In the genomic region with DNA sequence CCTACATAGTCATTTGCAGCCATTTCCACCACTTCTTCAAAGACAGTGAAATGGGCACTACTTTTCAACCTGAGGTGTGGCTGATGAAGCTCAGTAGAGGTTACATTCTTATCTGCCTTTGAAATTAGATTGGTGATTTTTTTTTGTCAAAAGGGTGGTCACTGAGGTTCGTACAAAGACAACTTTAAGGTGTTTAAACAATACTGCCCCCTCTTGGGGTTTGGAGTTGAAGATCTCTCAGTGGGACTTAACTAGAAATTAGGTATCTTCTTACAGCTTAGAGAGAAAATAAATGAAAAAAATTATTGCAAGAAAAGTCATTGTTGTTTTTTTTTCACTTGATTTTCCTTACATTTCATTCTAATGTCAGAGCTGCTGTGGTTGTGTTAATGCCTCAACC, we compare ENCODE assay signal across 23 cellular contexts.
DNase-seq lines count a peak whose midpoint lies in the region; FAIRE-seq and TF ChIP-seq lines count a peak whose summit lies in the region.
"Had no signal": no experiment of that assay in that cellular context is flagged by ENCODE, and none has a peak within 500 bp of the region (broad histone marks: within the 10 kb centered on the region; RNA-seq: fewer than 3 reads in every experiment).

No MANE protein-coding gene starts in this region.

- H2AK5ac ChIP-seq in mesendoderm (ENCODE audit: low read length): no peak overlapping the region

- H3K4me3 ChIP-seq in BE2C (ENCODE audit: low read depth, low read length): no peak overlapping the region
- H3K4me3 ChIP-seq in OCI-LY7 (ENCODE audit: low read depth, low read length, poor library complexity, severe bottlenecking): no peak overlapping the region
- H3K4me3 ChIP-seq in endodermal cell (ENCODE audit: low read length): no peak overlapping the region
- no peak overlapping the region for H3K4me3 ChIP-seq in mesendoderm (ENCODE audit: low read length)
- H3K4me3 ChIP-seq in uterus: no peak overlapping the region

- FAIRE-seq in GM19239 (lab: Jason Lieb, UNC): no peak
- FAIRE-seq: D721Med, H54 had no signal

- H3K27ac Mint-ChIP-seq in endodermal cell: no peak overlapping the region
- H3K27ac Mint-ChIP-seq: CD14-positive monocyte had no signal

- no peak overlapping the region for H4K5ac ChIP-seq in mesendoderm (ENCODE audit: low read length)

- no peak overlapping the region for H2BK5ac ChIP-seq in mesendoderm (ENCODE audit: low read length)

- H3K4me2 ChIP-seq in OCI-LY7 (ENCODE audit: low read length) (no peak overlapping the region), mesendoderm (ENCODE audit: low read length) (no peak overlapping the region)
- H3K4me2 ChIP-seq: SK-N-SH had no signal

- H2BK15ac ChIP-seq in mesendoderm (replicated peaks; ENCODE audit: low read depth): no peak overlapping the region

- H3K27ac ChIP-seq in OCI-LY7 (ENCODE audit: low read depth, low read length, poor library complexity, severe bottlenecking) (no peak overlapping the region), endodermal cell (ENCODE audit: low read depth, low read length) (no peak overlapping the region), mesendoderm (ENCODE audit: low read depth, low read length) (no peak overlapping the region), uterus (no peak overlapping the region)
- H3K27ac ChIP-seq: RWPE1 had no signal

- no peak overlapping the region for H3K4ac ChIP-seq in mesendoderm (ENCODE audit: low read depth, low read length)

- 50% methylated on average over 1 of the region's 1 CpG; no CpG with 5 or more reads in 1 of the 2 experiments for WGBS in endodermal cell (ENCODE audit: insufficient coverage in 1 of 2, insufficient read length in 1 of 2), 2 experiments
- no CpG with 5 or more reads among the region's 1 CpG for WGBS in mesendoderm (ENCODE audit: extremely low coverage, insufficient coverage, low lambda C conversion rate)

- no TSS peak for BruUV-seq in OCI-LY7 (replicated peaks; lab: Mats Ljungman, UMichigan)

- intact Hi-C loops in OCI-LY7 (cut with micrococcal nuclease; ENCODE audit: unreplicated experiment): no loop called here
- intact Hi-C loops in uterus (cut with DNase I; ENCODE audit: low total_unique reads): no loop called here

- no peak overlapping the region for H3K4me3 Mint-ChIP-seq in endodermal cell
- H3K4me3 Mint-ChIP-seq: CD14-positive monocyte had no signal

- H3K4me1 Mint-ChIP-seq in endodermal cell: peaks cover 32% of the 10 kb centered on the region
- H3K4me1 Mint-ChIP-seq: CD14-positive monocyte had no signal

- TF ChIP-seq CTCF in BE2C (IDR thresholded peaks at IDR 0.05; ENCODE audit: low read depth, low read length): 0 out of 2 replicates have a peak, but pooled peaks have one; percentile 12
- TF ChIP-seq CTCF in OCI-LY7 (conservative IDR thresholded peaks at IDR 0.05; ENCODE audit: low read length): peak; percentile 63
- peak; percentile 58 for TF ChIP-seq CTCF in endodermal cell (conservative IDR thresholded peaks at IDR 0.05)
- no peak for TF ChIP-seq CTCF in uterus (IDR thresholded peaks at IDR 0.05)

- peaks cover 2% of the 10 kb centered on the region for H3K9me3 Mint-ChIP-seq in endodermal cell

- H3K36me3 Mint-ChIP-seq in endodermal cell (ENCODE audit: low read depth): no peaks in the 10 kb centered on the region
- H3K36me3 Mint-ChIP-seq: CD14-positive monocyte had no signal

- DNase-seq in BE2C (no peak), OCI-LY7 (ENCODE audit: low spot score) (peak; percentile 33), endodermal cell (no peak), mesendoderm (peak; percentile 47), COLO829 (ENCODE audit: low spot score) (no peak), uterus (no peak), GM19239 (ENCODE audit: insufficient read length, low spot score) (no peak)
- DNase-seq: 8988T, DMS53, GDM1, KG1, NCI-H1105 treated with DMSO at 0.1 percent for 48 hours, NCI-H2081 treated with DMSO at 0.1 percent for 48 hours, NCI-H2171 treated with DMSO at 0.1 percent for 48 hours, NCI-H524 treated with DMSO at 0.1 percent for 48 hours, NCI-H82, PC-3, SHP77 treated with DMSO at 0.1 percent for 48 hours, SK-N-SH had no signal

- H4K20me1 ChIP-seq in OCI-LY7 (ENCODE audit: insufficient read depth, low read length): no peaks in the 10 kb centered on the region

- H3K9ac ChIP-seq in endodermal cell (ENCODE audit: extremely low read depth, low read length, poor library complexity, severe bottlenecking) (no peak overlapping the region), mesendoderm (ENCODE audit: low read length) (no peak overlapping the region)
- H3K9ac ChIP-seq: SK-N-SH had no signal

- H4K8ac ChIP-seq in mesendoderm (ENCODE audit: low read depth, low read length): no peak overlapping the region

- H3K4me1 ChIP-seq in BE2C (peaks cover 3% of the 10 kb centered on the region; the same call in 1 of the 2 replicates), OCI-LY7 (ENCODE audit: insufficient read depth, low read length, poor library complexity, severe bottlenecking) (peaks cover 5% of the 10 kb centered on the region), endodermal cell (ENCODE audit: control insufficient read depth, insufficient read depth, low read length) (no peaks in the 10 kb centered on the region), mesendoderm (ENCODE audit: control insufficient read depth, low read depth, low read length) (no peaks in the 10 kb centered on the region), uterus (no peaks in the 10 kb centered on the region)

- H3K27me3 ChIP-seq in BE2C (no peaks in the 10 kb centered on the region), endodermal cell (ENCODE audit: control insufficient read depth, insufficient read depth, low read length, poor library complexity, severe bottlenecking) (no peaks in the 10 kb centered on the region), mesendoderm (ENCODE audit: insufficient read depth, low read length, poor library complexity) (no peaks in the 10 kb centered on the region), uterus (no peaks in the 10 kb centered on the region)

- CTCF ChIA-PET in OCI-LY7 (lab: Charles Lee; ENCODE audit: unreplicated experiment): no interaction called here

- TF ChIP-seq POLR2A in uterus (IDR thresholded peaks at IDR 0.05): no peak

- POLR2A ChIA-PET in OCI-LY7 (lab: Charles Lee): interaction anchor here (0.6 to 0.7 kb wide), 3 partner anchors 18 to 240 kb away, joined by 3 read pairs; no protein-coding TSS in a partner anchor

- H3K18ac ChIP-seq in mesendoderm (ENCODE audit: low read length): no peak overlapping the region

- H3K36me3 ChIP-seq in BE2C: no peaks in the 10 kb centered on the region
- H3K36me3 ChIP-seq in OCI-LY7 (ENCODE audit: insufficient read depth, low read length): no peaks in the 10 kb centered on the region
- no peaks in the 10 kb centered on the region for H3K36me3 ChIP-seq in endodermal cell (ENCODE audit: control insufficient read depth, insufficient read depth, low read length)
- H3K36me3 ChIP-seq in mesendoderm (ENCODE audit: control insufficient read depth, insufficient read depth, low read length): no peaks in the 10 kb centered on the region
- H3K36me3 ChIP-seq in uterus: no peaks in the 10 kb centered on the region

- no peak overlapping the region for H3K56ac ChIP-seq in mesendoderm (ENCODE audit: low read length)

- H2AFZ ChIP-seq in OCI-LY7 (ENCODE audit: low read length): peak overlapping the region; percentile 56

- H3K79me2 ChIP-seq in OCI-LY7 (ENCODE audit: insufficient read depth, low read depth, low read length) (no peaks in the 10 kb centered on the region), mesendoderm (ENCODE audit: control insufficient read depth, insufficient read depth, low read length) (no peaks in the 10 kb centered on the region)

- no peak overlapping the region for H3K23ac ChIP-seq in mesendoderm (ENCODE audit: low read length)

- no peaks in the 10 kb centered on the region for H3K9me3 ChIP-seq in BE2C
- no peaks in the 10 kb centered on the region; the same call in 1 of the 2 replicates for H3K9me3 ChIP-seq in OCI-LY7 (ENCODE audit: low read length)
- no peaks in the 10 kb centered on the region for H3K9me3 ChIP-seq in endodermal cell (ENCODE audit: control insufficient read depth, low read length)
- no peaks in the 10 kb centered on the region for H3K9me3 ChIP-seq in uterus
- H3K9me3 ChIP-seq: SK-N-SH had no signal

- H3K9me2 ChIP-seq in OCI-LY7 (ENCODE audit: insufficient read depth, low read length): no peaks in the 10 kb centered on the region
- H3K9me2 ChIP-seq: SK-N-SH had no signal

- no peak overlapping the region for H2BK120ac ChIP-seq in mesendoderm (ENCODE audit: low read depth, low read length)

- no peaks in the 10 kb centered on the region for H3K79me1 ChIP-seq in mesendoderm (ENCODE audit: low read length)

- H3K27me3 Mint-ChIP-seq in endodermal cell (ENCODE audit: insufficient read depth): peaks cover 7% of the 10 kb centered on the region

Comparison
In these comparisons a context has a peak if more than half of its experiments do, and no peak if none do; other contexts are left out.
1. DNase-seq: peak in OCI-LY7 (single experiment) and mesendoderm (single experiment); none in BE2C (single experiment), endodermal cell (single experiment), COLO829 (single experiment), uterus (0 of 2) and GM19239 (single experiment).
2. CTCF ChIP-seq: peak in BE2C (single experiment), OCI-LY7 (single experiment) and endodermal cell (single experiment); none in uterus (0 of 4).